Comparison of ENCODE assay signal across 26 cellular contexts in the genomic region with DNA sequence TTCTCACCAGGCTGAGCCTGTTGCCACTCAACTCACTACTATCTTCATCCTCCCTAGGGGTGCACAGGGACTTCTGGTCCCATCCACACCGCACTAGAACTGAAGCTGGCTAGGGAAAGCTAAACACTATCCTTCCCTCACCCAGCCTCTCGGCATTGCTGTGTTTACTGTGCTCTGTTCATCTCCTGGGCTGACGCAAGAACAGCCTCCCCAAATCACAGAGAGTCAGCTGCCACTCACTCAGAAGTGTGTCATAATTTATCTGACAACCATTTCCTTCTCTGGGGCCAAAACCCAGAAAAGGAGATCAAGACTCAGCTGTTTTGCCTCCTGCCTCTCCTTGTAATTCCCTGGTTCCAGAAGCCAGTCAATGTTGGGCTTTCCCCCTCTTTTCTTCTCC.
DNase-seq lines count a peak whose midpoint lies in the region; ATAC-seq, FAIRE-seq and TF ChIP-seq lines count a peak whose summit lies in the region.
"Had no signal": no experiment of that assay in that cellular context is flagged by ENCODE, and none has a peak within 500 bp of the region (broad histone marks: within the 10 kb centered on the region; RNA-seq: fewer than 3 reads in every experiment).

No MANE protein-coding gene starts in this region.

- H3K36me3 ChIP-seq in HepG2 (replicated peaks in 1 of 2; ENCODE audit: control insufficient read depth in 1 of 2, insufficient read depth in 2 of 2, low read length in 2 of 2) (peaks cover 3 to 11% of the 10 kb centered on the region in 2 experiments; a peak in 2 of 5 replicates), right lobe of liver (no peaks in the 10 kb centered on the region)
- H3K36me3 ChIP-seq in naive thymus-derived CD4-positive, alpha-beta T cell (ENCODE audit: control insufficient read depth in 2 of 3, insufficient read depth in 3 of 3, low read length in 3 of 3), result no peaks in the 10 kb centered on the region
- H3K36me3 ChIP-seq: BLaER1 treated with 17β-estradiol and CSF1 and Interleukin-3, amounts not matched to agents 10 nM and 100 nM had no signal

- H3K4me2 ChIP-seq in HepG2 (ENCODE audit: low read depth, low read length), result no peak overlapping the region
- H3K4me2 ChIP-seq: A549; BLaER1 treated with 17β-estradiol and CSF1 and Interleukin-3, amounts not matched to agents 10 nM and 100 nM; GM23338 had no signal

- no peak overlapping the region for H2AFZ ChIP-seq in HepG2 (ENCODE audit: low read length)
- H2AFZ ChIP-seq: GM23338 had no signal

- POLR2A ChIA-PET in HepG2 (lab: Yijun Ruan, JAX), result no interaction called here
- POLR2A ChIA-PET in naive thymus-derived CD4-positive, alpha-beta T cell (lab: Charles Lee), result no interaction called here

- peaks cover 2 to 34% (median 16%) of the 10 kb centered on the region in 5 donors for H3K27me3 Mint-ChIP-seq in naive thymus-derived CD4-positive, alpha-beta T cell
- no peaks in the 10 kb centered on the region for H3K27me3 Mint-ChIP-seq in type B pancreatic cell

- no peak overlapping the region for H3K27ac Mint-ChIP-seq in naive thymus-derived CD4-positive, alpha-beta T cell
- peak overlapping the region; percentile 61 for H3K27ac Mint-ChIP-seq in type B pancreatic cell
- H3K27ac Mint-ChIP-seq: CD14-positive monocyte; CD4-positive, alpha-beta T cell; CD8-positive, alpha-beta memory T cell; GM23338 had no signal

- TF ChIP-seq CTCF in HepG2 (CRISPR knock-in tag; IDR thresholded peaks at IDR 0.05) (no peak), right lobe of liver (IDR thresholded peaks at IDR 0.05) (no peak), epithelial cell of esophagus (IDR thresholded peaks at IDR 0.05; ENCODE audit: insufficient read depth, low read depth, low read length, missing control alignments) (no peak), type B pancreatic cell (conservative IDR thresholded peaks at IDR 0.05) (no peak)

- H3K9ac ChIP-seq in HepG2 (ENCODE audit: insufficient read depth, low read depth, low read length), result no peak overlapping the region
- H3K9ac ChIP-seq: BLaER1 treated with 17β-estradiol and CSF1 and Interleukin-3, amounts not matched to agents 10 nM and 100 nM had no signal

- no peak overlapping the region for H3K4me3 ChIP-seq in HepG2 (replicated peaks in 1 of 3; ENCODE audit: insufficient read depth in 1 of 3, low read depth in 2 of 3, low read length in 3 of 3)
- H3K4me3 ChIP-seq in right lobe of liver, result no peak overlapping the region
- no peak overlapping the region for H3K4me3 ChIP-seq in epithelial cell of esophagus (ENCODE audit: low read length)
- H3K4me3 ChIP-seq in naive thymus-derived CD4-positive, alpha-beta T cell (ENCODE audit: low read length), result no peak overlapping the region
- H3K4me3 ChIP-seq: A549; BLaER1 treated with 17β-estradiol and CSF1 and Interleukin-3, amounts not matched to agents 10 nM and 100 nM; GM12878; GM23338 had no signal

- H3K27ac ChIP-seq in HepG2 (ENCODE audit: extremely low read length, insufficient read depth, low read length) (no peak overlapping the region), right lobe of liver (no peak overlapping the region)
- H3K27ac ChIP-seq in naive thymus-derived CD4-positive, alpha-beta T cell (ENCODE audit: low read depth, low read length), result no peak overlapping the region
- H3K27ac ChIP-seq: BLaER1 treated with 17β-estradiol and CSF1 and Interleukin-3, amounts not matched to agents 10 nM and 100 nM had no signal

- H3K9me3 Mint-ChIP-seq in naive thymus-derived CD4-positive, alpha-beta T cell, result peaks cover 0 to 2% (median 0%) of the 10 kb centered on the region in 11 donors
- H3K9me3 Mint-ChIP-seq in type B pancreatic cell, result no peaks in the 10 kb centered on the region
- H3K9me3 Mint-ChIP-seq: CD14-positive monocyte; CD4-positive, alpha-beta T cell; CD8-positive, alpha-beta memory T cell; GM23338; H9 had no signal

- H4K20me1 ChIP-seq in HepG2 (ENCODE audit: insufficient read depth, low read length), result no peaks in the 10 kb centered on the region
- H4K20me1 ChIP-seq: BLaER1 treated with 17β-estradiol and CSF1 and Interleukin-3, amounts not matched to agents 10 nM and 100 nM had no signal

- H3K4me3 Mint-ChIP-seq in naive thymus-derived CD4-positive, alpha-beta T cell, result no peak overlapping the region
- H3K4me3 Mint-ChIP-seq in type B pancreatic cell, result no peak overlapping the region
- H3K4me3 Mint-ChIP-seq: CD14-positive monocyte; CD4-positive, alpha-beta T cell; CD8-positive, alpha-beta memory T cell; GM23338; H9 had no signal

- TF ChIP-seq POLR2A in HepG2 (IDR thresholded peaks at IDR 0.05; ENCODE audit: insufficient read depth in 1 of 2, low read depth in 2 of 2, low read length in 2 of 2) (no peak), right lobe of liver (IDR thresholded peaks at IDR 0.05) (no peak)

- WGBS in HepG2 (ENCODE audit: low lambda C conversion rate), result 83% methylated on average over 3 of the region's 3 CpGs
- 65% methylated on average over 2 of the region's 3 CpGs for WGBS in right lobe of liver (ENCODE audit: insufficient coverage, low coverage, low lambda C conversion rate, missing lambda C conversion rate)

- no peaks in the 10 kb centered on the region for H3K27me3 ChIP-seq in HepG2 (ENCODE audit: control insufficient read depth in 1 of 2, insufficient read depth in 2 of 2, low read length in 2 of 2)
- H3K27me3 ChIP-seq in right lobe of liver, result no peaks in the 10 kb centered on the region
- H3K27me3 ChIP-seq in naive thymus-derived CD4-positive, alpha-beta T cell (ENCODE audit: control insufficient read depth in 2 of 2, insufficient read depth in 2 of 2, low read length in 2 of 2), result peaks cover 0 to 7% of the 10 kb centered on the region in 2 donors
- H3K27me3 ChIP-seq: BE2C; BLaER1 treated with 17β-estradiol and CSF1 and Interleukin-3, amounts not matched to agents 10 nM and 100 nM had no signal

- H3K4me1 Mint-ChIP-seq in naive thymus-derived CD4-positive, alpha-beta T cell, result no peaks in the 10 kb centered on the region
- peaks cover 4% of the 10 kb centered on the region for H3K4me1 Mint-ChIP-seq in type B pancreatic cell (ENCODE audit: unreplicated experiment)
- H3K4me1 Mint-ChIP-seq: CD14-positive monocyte; CD8-positive, alpha-beta memory T cell had no signal

- ATAC-seq in HepG2 (no peak), right lobe of liver (no peak), GM21515 (IDR thresholded peaks at IDR 0.05; ENCODE audit: unreplicated experiment) (no peak)
- ATAC-seq in naive thymus-derived CD4-positive, alpha-beta T cell, result peak; percentile 3
- ATAC-seq: GM12878, GM23338, HCT116 had no signal

- no TSS peak for BruUV-seq in HepG2 (replicated peaks; lab: Mats Ljungman, UMichigan)

- no peak for FAIRE-seq in HepG2 (lab: Jason Lieb, UNC)
- FAIRE-seq: A549, D721Med, GM12878 had no signal

- peaks cover 6% of the 10 kb centered on the region for H3K79me2 ChIP-seq in HepG2 (ENCODE audit: insufficient read depth, low read length)

- in situ Hi-C loops in HepG2 (cut with HindIII; ENCODE audit: extremely low pct_ligation_motif_present, low pct_unique_long_range_greater_than_20kb), result no loop called here

- CTCF ChIA-PET in HepG2 (lab: Yijun Ruan, JAX; ENCODE audit: low intra/inter-chr PET ratio, low total read pairs), result no interaction called here
- CTCF ChIA-PET in naive thymus-derived CD4-positive, alpha-beta T cell (lab: Charles Lee), result no interaction called here

- no peak for TF ChIP-seq EP300 in HepG2 (IDR thresholded peaks at IDR 0.05; ENCODE audit: low read depth in 2 of 2, low read length in 2 of 2)
- TF ChIP-seq EP300 in HepG2 (CRISPR knock-in tag; IDR thresholded peaks at IDR 0.05; ENCODE audit: borderline replicate concordance), result no peak

- DNase-seq in HepG2 (ENCODE audit: low spot score) (no peak), right lobe of liver (no peak), epithelial cell of esophagus (ENCODE audit: low read depth) (peak; percentile 12), type B pancreatic cell (ENCODE audit: extremely low spot score, unreplicated experiment) (no peak), SKM-1 treated with dmso at 0.1 percent for 144 hours (lab: John Stamatoyannopoulos, UW; ENCODE audit: unreplicated experiment) (no peak)
- no peak for DNase-seq in naive thymus-derived CD4-positive, alpha-beta T cell
- no peak for DNase-seq in stimulated activated CD4-positive, alpha-beta T cell treated with anti-CD3 and anti-CD28 coated beads, Interleukin-1b, Interleukin-23, amount 100 ng/mL, for 48 hours
- DNase-seq: 8988T; ACHN; AML-193; BE2C; CD4-positive, alpha-beta T cell; CD8-positive, alpha-beta memory T cell; DMS 273 treated with DMSO at 0.1 percent for 48 hours; DMS79; EL; GDM1; H9 had no signal

- H3K9me3 ChIP-seq in HepG2 (ENCODE audit: low read length), result no peaks in the 10 kb centered on the region
- H3K9me3 ChIP-seq in right lobe of liver, result no peaks in the 10 kb centered on the region
- H3K9me3 ChIP-seq in naive thymus-derived CD4-positive, alpha-beta T cell (ENCODE audit: control insufficient read depth in 2 of 3, low read length in 3 of 3), result no peaks in the 10 kb centered on the region
- H3K9me3 ChIP-seq: A549; BE2C; BLaER1 treated with 17β-estradiol and CSF1 and Interleukin-3, amounts not matched to agents 10 nM and 100 nM had no signal

- intact Hi-C loops in HepG2 (cut with micrococcal nuclease; ENCODE audit: unreplicated experiment), result no loop called here
- intact Hi-C loops in right lobe of liver (cut with DNase I), result no loop called here
- intact Hi-C loops in naive thymus-derived CD4-positive, alpha-beta T cell (cut with micrococcal nuclease), result no loop called here

- H3K36me3 Mint-ChIP-seq in naive thymus-derived CD4-positive, alpha-beta T cell, result no peaks in the 10 kb centered on the region
- H3K36me3 Mint-ChIP-seq in type B pancreatic cell, result peaks cover 4% of the 10 kb centered on the region
- H3K36me3 Mint-ChIP-seq: CD14-positive monocyte; CD8-positive, alpha-beta memory T cell had no signal

- H3K4me1 ChIP-seq in HepG2 (ENCODE audit: insufficient read depth, low read length) (peaks cover 14% of the 10 kb centered on the region), right lobe of liver (no peaks in the 10 kb centered on the region)
- no peaks in the 10 kb centered on the region for H3K4me1 ChIP-seq in naive thymus-derived CD4-positive, alpha-beta T cell (ENCODE audit: control insufficient read depth in 2 of 2, insufficient read depth in 2 of 2, low read length in 2 of 2)
- H3K4me1 ChIP-seq: BLaER1 treated with 17β-estradiol and CSF1 and Interleukin-3, amounts not matched to agents 10 nM and 100 nM had no signal

- TF ChIP-seq RAD21 in HepG2 (CRISPR knock-in tag; IDR thresholded peaks at IDR 0.05), result no peak

TF ChIP-seq in HepG2, 621 proteins besides CTCF, POLR2A, EP300 and RAD21 (continues in another document):
- peak; percentile 94 for TF ChIP-seq ZNF317 (CRISPR knock-in tag; IDR thresholded peaks at IDR 0.05)
- TF ChIP-seq, protein P1, sequence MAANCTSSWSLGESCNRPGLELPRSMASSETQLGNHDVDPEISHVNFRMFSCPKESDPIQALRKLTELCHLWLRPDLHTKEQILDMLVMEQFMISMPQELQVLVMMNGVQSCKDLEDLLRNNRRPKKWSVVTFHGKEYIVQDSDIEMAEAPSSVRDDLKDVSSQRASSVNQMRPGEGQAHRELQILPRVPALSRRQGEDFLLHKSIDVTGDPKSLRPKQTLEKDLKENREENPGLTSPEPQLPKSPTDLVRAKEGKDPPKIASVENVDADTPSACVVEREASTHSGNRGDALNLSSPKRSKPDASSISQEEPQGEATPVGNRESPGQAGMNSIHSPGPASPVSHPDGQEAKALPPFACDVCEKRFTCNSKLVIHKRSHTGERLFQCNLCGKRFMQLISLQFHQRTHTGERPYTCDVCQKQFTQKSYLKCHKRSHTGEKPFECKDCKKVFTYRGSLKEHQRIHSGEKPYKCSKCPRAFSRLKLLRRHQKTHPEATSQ (CRISPR knock-in tag; IDR thresholded peaks at IDR 0.05; ENCODE audit: borderline replicate concordance), result no peak
